ENCODE assay signal across 19 cellular contexts in genomic region chr5:113150821-113151220, GRCh38.
A peak's percentile ranks its signal among the peaks of the same experiment; 100 is the strongest.
DNase-seq lines count a peak whose midpoint lies in the region; ATAC-seq and TF ChIP-seq lines count a peak whose summit lies in the region.
"Had no signal": no experiment of that assay in that cellular context is flagged by ENCODE, and none has a peak within 500 bp of the region (broad histone marks: within the 10 kb centered on the region; RNA-seq: fewer than 3 reads in every experiment).

No MANE protein-coding gene starts in this region.

- DNase-seq in M059J (ENCODE audit: low read depth): peak; percentile 11
- DNase-seq in brain microvascular endothelial cell: peak; percentile 36
- peak in 2 of 5 donors; percentile 22 to 40 for DNase-seq in ovary
- no peak for DNase-seq in G401 (ENCODE audit: low spot score)
- no peak for DNase-seq in GM03348 (ENCODE audit: low spot score)
- DNase-seq in NCI-H1417 (lab: John Stamatoyannopoulos, UW): no peak
- DNase-seq: ACHN; CD4-positive, alpha-beta memory T cell; DND-41; GDM1; NCI-H1092; NCI-H1436 treated with DMSO at 0.1 percent for 48 hours; NCI-H1930; NCI-H2227 treated with DMSO at 0.1 percent for 48 hours; NCI-H510A treated with DMSO at 0.1 percent for 48 hours; NCI-H748 treated with DMSO at 0.1 percent for 48 hours; Peyer's patch had no signal

- TF ChIP-seq EP300 in ovary (IDR thresholded peaks at IDR 0.05): no peak

- no peak overlapping the region for H3K27ac ChIP-seq in brain microvascular endothelial cell
- peak overlapping the region; percentile 23 to 93 for H3K27ac ChIP-seq in ovary
- H3K27ac ChIP-seq: BLaER1, Peyer's patch had no signal

- H3K9me3 ChIP-seq in ovary: no peaks in the 10 kb centered on the region
- H3K9me3 ChIP-seq: BLaER1, Peyer's patch had no signal

- WGBS in ovary, 3 donors: 54 to 66% (median 66%) methylated on average over 7 of the region's 7 CpGs

- H3K27me3 ChIP-seq in brain microvascular endothelial cell (replicated peaks) (no peaks in the 10 kb centered on the region), ovary (no peaks in the 10 kb centered on the region)
- H3K27me3 ChIP-seq: BLaER1, Peyer's patch had no signal

- TF ChIP-seq CTCF in brain microvascular endothelial cell (IDR thresholded peaks at IDR 0.05; ENCODE audit: low read depth, low read length, missing control alignments) (no peak), ovary (IDR thresholded peaks at IDR 0.05) (no peak)

- in situ Hi-C loops in brain microvascular endothelial cell (cut with HindIII; ENCODE audit: low pct_ligation_motif_present, low sequenced_read_pairs) (no loop called here), G401 (cut with HindIII; ENCODE audit: low sequenced_read_pairs) (no loop called here)

- TF ChIP-seq POLR2A in ovary (IDR thresholded peaks at IDR 0.05): no peak

- H3K36me3 ChIP-seq in brain microvascular endothelial cell (replicated peaks) (no peaks in the 10 kb centered on the region), ovary (no peaks in the 10 kb centered on the region)
- H3K36me3 ChIP-seq: BLaER1, Peyer's patch had no signal

- H3K4me3 ChIP-seq in brain microvascular endothelial cell (ENCODE audit: low read depth, low read length) (no peak overlapping the region), ovary (no peak overlapping the region)
- H3K4me3 ChIP-seq: BLaER1, Peyer's patch had no signal

- ATAC-seq in GM18502 (IDR thresholded peaks at IDR 0.05; ENCODE audit: poor library complexity, unreplicated experiment): no peak

- intact Hi-C loops in ovary (cut with DNase I): loop anchor here in 2 of 4 donors (5.0 to 10.0 kb wide), 3 partner anchors 94 to 144 kb away; no protein-coding TSS in a partner anchor

- H3K4me1 ChIP-seq in ovary (ENCODE audit: insufficient read depth): peaks cover 30% of the 10 kb centered on the region
- H3K4me1 ChIP-seq: BLaER1, Peyer's patch had no signal

Comparison
In these comparisons a context has a peak if more than half of its experiments do, and no peak if none do; other contexts are left out.
1. DNase-seq: peak in M059J (single experiment) and brain microvascular endothelial cell (single experiment); none in G401 (single experiment), GM03348 (single experiment) and NCI-H1417 (0 of 3).